In genomic region chrX:64805683-64806082, GRCh38 we compare ENCODE assay signal across 36 cellular contexts.
"Had no signal": no experiment of that assay in that cellular context is flagged by ENCODE, and none has a peak within 500 bp of the region (broad histone marks: within the 10 kb centered on the region; RNA-seq: fewer than 3 reads in every experiment).

No MANE protein-coding gene starts in this region.

- ATAC-seq: activated CD8-positive, alpha-beta memory T cell treated with anti-CD3 and anti-CD28 coated beads, Interleukin-2, amount 10 ng/mL, durations not matched to agents 7 days and 5 days; body of pancreas had no signal

- DNase-seq: activated CD4-positive, alpha-beta memory T cell treated with anti-CD3 and anti-CD28 coated beads, Interleukin-2, amount 10 ng/mL, durations not matched to agents 7 days and 5 days; activated CD4-positive, alpha-beta T cell treated with anti-CD3 and anti-CD28 coated beads for 1 hour; activated CD4-positive, alpha-beta T cell treated with anti-CD3 and anti-CD28 coated beads for 48 hours; activated CD4-positive, CD25-positive, alpha-beta regulatory T cell; activated CD8-positive, alpha-beta memory T cell treated with anti-CD3 and anti-CD28 coated beads for 24 hours; activated CD8-positive, alpha-beta memory T cell treated with anti-CD3 and anti-CD28 coated beads, Interleukin-2, amount 10 ng/mL, durations not matched to agents 7 days and 5 days; activated CD8-positive, alpha-beta memory T cell treated with anti-CD3 and anti-CD28 coated beads, Interleukin-2, amount 50 U/mL, for 48 hours; activated gamma-delta T cell; activated naive CD4-positive, alpha-beta T cell treated with Interleukin-2 at 50 U/mL for 16 hours; activated T-cell treated with anti-CD3 and anti-CD28 coated beads, Interleukin-2, amount 50 U/mL, for 1 hour; activated T-cell treated with anti-CD3 and anti-CD28 coated beads, Interleukin-2, amount 50 U/mL, for 72 hours; amygdala; body of pancreas; caudate nucleus; cerebellar nuclear complex; Kasumi-1; KG1; MM.1S; MV-4-11; NCI-H1092; NCI-H1436 treated with DMSO at 0.1 percent for 48 hours; NCI-H1694 treated with DMSO at 0.1 percent for 48 hours; NCI-H2029; NCI-H345; NCI-H526; NCI-H748 treated with DMSO at 0.1 percent for 48 hours; NK-92 treated with Interleukin-12 subunit alpha and Interleukin-12 subunit beta, amount 100 ng/mL, for 24 hours; PC-9; Right ventricle myocardium superior; SW 1271; T-helper 1 cell; T-helper 2 cell; T-helper 9 cell; WERI-Rb-1 had no signal

- H3K4me1 ChIP-seq: ascending aorta, body of pancreas, breast epithelium had no signal

- H3K9me3 ChIP-seq: ascending aorta, body of pancreas had no signal

- H3K27ac ChIP-seq: ascending aorta, body of pancreas, breast epithelium, PC-9, WERI-Rb-1 had no signal

- H3K36me3 ChIP-seq: ascending aorta, breast epithelium, WERI-Rb-1 had no signal

- H3K27me3 ChIP-seq: ascending aorta, body of pancreas, breast epithelium had no signal

- H3K4me3 ChIP-seq: ascending aorta, body of pancreas, breast epithelium, PC-9 had no signal
